In the genomic region with DNA sequence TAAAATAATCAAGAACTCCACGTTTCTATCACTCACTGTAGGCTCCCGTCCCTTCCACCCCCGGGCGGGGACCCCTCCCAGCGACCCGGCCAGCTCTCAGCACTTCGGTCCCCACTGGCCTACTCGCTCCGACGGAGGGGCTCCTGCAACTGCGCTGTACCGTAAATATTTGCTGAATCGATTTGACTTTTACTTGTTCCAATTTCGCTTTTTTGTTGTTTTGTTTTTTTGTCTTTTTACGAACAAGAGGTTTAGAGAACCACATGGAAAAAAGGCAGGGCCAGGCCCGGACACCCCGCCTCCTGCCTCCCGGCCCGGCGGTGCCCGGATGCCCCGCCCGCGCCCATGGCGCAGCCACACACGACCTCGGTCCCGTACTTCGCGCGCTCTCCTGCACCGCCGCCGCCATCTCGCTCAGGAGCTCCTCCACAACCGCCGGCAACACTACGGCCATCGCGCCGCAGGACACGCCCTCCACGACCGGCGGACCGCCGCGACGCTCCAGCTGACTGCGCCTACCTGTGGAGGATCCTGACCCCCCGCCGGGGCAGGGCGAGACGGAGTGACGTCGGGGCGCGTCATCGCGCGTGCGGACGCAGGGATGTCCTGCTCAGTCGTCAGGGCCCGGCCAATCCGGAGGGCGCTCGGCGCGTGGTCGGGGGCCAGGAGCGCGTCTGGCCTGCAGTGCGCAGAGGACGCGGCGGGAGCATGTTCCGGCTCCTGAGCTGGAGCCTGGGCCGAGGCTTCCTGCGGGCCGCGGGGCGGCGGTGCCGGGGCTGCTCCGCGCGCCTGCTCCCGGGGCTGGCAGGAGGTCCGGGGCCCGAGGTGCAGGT, we compare ENCODE assay signal across 8 cellular contexts. TPM values are rescaled to one million over a fixed set of nuclear protein-coding genes. Genes with fewer than 3 reads are reported as not detected.
A peak's percentile ranks its signal among the peaks of the same experiment; 100 is the strongest.
DNase-seq lines count a peak whose midpoint lies in the region; ATAC-seq and TF ChIP-seq lines count a peak whose summit lies in the region.

A gene with protein sequence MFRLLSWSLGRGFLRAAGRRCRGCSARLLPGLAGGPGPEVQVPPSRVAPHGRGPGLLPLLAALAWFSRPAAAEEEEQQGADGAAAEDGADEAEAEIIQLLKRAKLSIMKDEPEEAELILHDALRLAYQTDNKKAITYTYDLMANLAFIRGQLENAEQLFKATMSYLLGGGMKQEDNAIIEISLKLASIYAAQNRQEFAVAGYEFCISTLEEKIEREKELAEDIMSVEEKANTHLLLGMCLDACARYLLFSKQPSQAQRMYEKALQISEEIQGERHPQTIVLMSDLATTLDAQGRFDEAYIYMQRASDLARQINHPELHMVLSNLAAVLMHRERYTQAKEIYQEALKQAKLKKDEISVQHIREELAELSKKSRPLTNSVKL (plus strand): TSS at position 684 of the 833 bp plus-strand sequence. CDS start 25 bp downstream, at position 709.
A gene with protein sequence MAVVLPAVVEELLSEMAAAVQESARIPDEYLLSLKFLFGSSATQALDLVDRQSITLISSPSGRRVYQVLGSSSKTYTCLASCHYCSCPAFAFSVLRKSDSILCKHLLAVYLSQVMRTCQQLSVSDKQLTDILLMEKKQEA (minus strand): TSS at position 564 of the 833 bp plus-strand sequence. CDS start 110 bp downstream, at position 454.

- TF ChIP-seq CTCF in H9 (conservative IDR thresholded peaks at IDR 0.05): no peak
- TF ChIP-seq CTCF in fibroblast of pulmonary artery (IDR thresholded peaks at IDR 0.05; ENCODE audit: low read length, missing control alignments): no peak

- no peak within 1 kb of the TSS for H2BK120ac ChIP-seq in H9 (ENCODE audit: low read depth, low read length, poor library complexity, severe bottlenecking)

- H3K23ac ChIP-seq in H9 (ENCODE audit: insufficient read length, low read depth, low read length): no peak within 1 kb of the TSS

- H3K14ac ChIP-seq in H9 (ENCODE audit: insufficient read depth, low read length): peak within 1 kb of the TSS; percentile 94

- peak within 1 kb of the TSS; percentile 96 to 100 (median 99) for H3K27ac Mint-ChIP-seq in H9
- H3K27ac Mint-ChIP-seq in natural killer cell treated with Interleukin-12 subunit alpha and Interleukin-12 subunit beta and Interleukin-15 and Interleukin-18, amount 100 ng/mL, for 72 hours: peak within 1 kb of the TSS; percentile 80 to 89

- no peak within 1 kb of the TSS for H2BK20ac ChIP-seq in H9 (ENCODE audit: low read depth, low read length, poor library complexity, severe bottlenecking)

- no CpG with 5 or more reads among the region's 91 CpGs for WGBS in H9 (ENCODE audit: extremely low coverage, insufficient read length, low lambda C conversion rate)

- ATAC-seq in natural killer cell treated with Interleukin-12 subunit alpha and Interleukin-12 subunit beta and Interleukin-15 and Interleukin-18, amount 100 ng/mL, for 72 hours: peak; percentile 98

- H3K56ac ChIP-seq in H9 (ENCODE audit: insufficient read length, low read depth, low read length): no peak within 1 kb of the TSS

- peaks cover 13 to 16% of the 10 kb centered on the region in 2 experiments for H3K4me1 Mint-ChIP-seq in H9
- peaks cover 24 to 26% of the 10 kb centered on the region in 2 donors for H3K4me1 Mint-ChIP-seq in natural killer cell treated with Interleukin-12 subunit alpha and Interleukin-12 subunit beta and Interleukin-15 and Interleukin-18, amount 100 ng/mL, for 72 hours (ENCODE audit: low read depth in 2 of 2)

- no peak within 1 kb of the TSS for H4K5ac ChIP-seq in H9 (ENCODE audit: insufficient read length, low read depth, low read length)

- H2BK15ac ChIP-seq in H9 (ENCODE audit: low read depth, low read length): no peak within 1 kb of the TSS

- H3K27ac ChIP-seq in H9 (ENCODE audit: insufficient read length, low read depth, low read length): peak within 1 kb of the TSS; percentile 1

- H4K8ac ChIP-seq in H9 (replicated peaks; ENCODE audit: insufficient read length, low read depth, low read length): no peak within 1 kb of the TSS

- no peak within 1 kb of the TSS for H4K91ac ChIP-seq in H9 (ENCODE audit: insufficient read length, low read depth, low read length)

- no peaks in the 10 kb centered on the region for H3K27me3 ChIP-seq in H9 (ENCODE audit: insufficient read depth, low read length)

- in situ Hi-C loops in G401 (cut with HindIII; ENCODE audit: low sequenced_read_pairs): no loop called here

- no peak within 1 kb of the TSS for H2AK5ac ChIP-seq in H9 (ENCODE audit: insufficient read length, low read length)

- H3K79me2 ChIP-seq in H9 (ENCODE audit: insufficient read depth, low read length): peaks cover 13% of the 10 kb centered on the region; the same call in 1 of the 2 replicates

- H3K23me2 ChIP-seq in H9 (ENCODE audit: insufficient read length, low read depth, low read length, poor library complexity, severe bottlenecking): peaks cover 7% of the 10 kb centered on the region

- no peak within 1 kb of the TSS for H2AFZ ChIP-seq in H9 (ENCODE audit: low read length)

- H2BK12ac ChIP-seq in H9 (ENCODE audit: insufficient read length, low read depth, low read length): no peak within 1 kb of the TSS

- peak within 1 kb of the TSS; percentile 93 for H3K18ac ChIP-seq in H9 (ENCODE audit: insufficient read length, low read depth, low read length)

- DNase-seq in G401 (ENCODE audit: low spot score) (peak; percentile 96), H9 (peak; percentile 99), M059J (ENCODE audit: low read depth) (peak; percentile 91), fibroblast of pulmonary artery (ENCODE audit: low read depth) (peak; percentile 95)
- DNase-seq in activated effector memory CD4-positive, alpha-beta T cell treated with Interleukin-2 at 50 U/mL for 16 hours: peak; percentile 87
- DNase-seq in natural killer cell treated with Interleukin-12 subunit alpha and Interleukin-12 subunit beta and Interleukin-15 and Interleukin-18, amount 100 ng/mL, for 72 hours (ENCODE audit: low spot score): peak; percentile 97
- DNase-seq in stimulated activated naive CD4-positive, alpha-beta T cell treated with Interleukin-2 at 50 U/mL for 16 hours (lab: John Stamatoyannopoulos, UW): peak; percentile 90

- H3K4me3 ChIP-seq in fibroblast of pulmonary artery (replicated peaks; ENCODE audit: low read depth, low read length): peak within 1 kb of the TSS; percentile 74

- no peak within 1 kb of the TSS for H2BK5ac ChIP-seq in H9 (ENCODE audit: insufficient read length, low read length)

- peaks cover 36 to 43% (median 42%) of the 10 kb centered on the region in 3 experiments for H3K36me3 Mint-ChIP-seq in H9 (ENCODE audit: insufficient read depth in 1 of 3, low read depth in 3 of 3)
- peaks cover 36% of the 10 kb centered on the region for H3K36me3 Mint-ChIP-seq in natural killer cell treated with Interleukin-12 subunit alpha and Interleukin-12 subunit beta and Interleukin-15 and Interleukin-18, amount 100 ng/mL, for 72 hours

- H3K27me3 Mint-ChIP-seq in H9 (ENCODE audit: low read depth): no peaks in the 10 kb centered on the region
- H3K27me3 Mint-ChIP-seq in natural killer cell treated with Interleukin-12 subunit alpha and Interleukin-12 subunit beta and Interleukin-15 and Interleukin-18, amount 100 ng/mL, for 72 hours: no peaks in the 10 kb centered on the region

- peak within 1 kb of the TSS; percentile 96 for H3K4me3 Mint-ChIP-seq in H9
- H3K4me3 Mint-ChIP-seq in natural killer cell treated with Interleukin-12 subunit alpha and Interleukin-12 subunit beta and Interleukin-15 and Interleukin-18, amount 100 ng/mL, for 72 hours: peak within 1 kb of the TSS; percentile 95

- peaks cover 7 to 10% of the 10 kb centered on the region in 2 experiments for H3K9me3 Mint-ChIP-seq in H9
- no peaks in the 10 kb centered on the region for H3K9me3 Mint-ChIP-seq in natural killer cell treated with Interleukin-12 subunit alpha and Interleukin-12 subunit beta and Interleukin-15 and Interleukin-18, amount 100 ng/mL, for 72 hours

- no peak within 1 kb of the TSS; the same call in 1 of the 2 replicates for H3K4ac ChIP-seq in H9 (ENCODE audit: low read depth, low read length)

- no peak within 1 kb of the TSS for H3T11ph ChIP-seq in H9 (ENCODE audit: low read length)

- H3K4me2 ChIP-seq in H9 (ENCODE audit: insufficient read depth, insufficient read length, low read length): peak within 1 kb of the TSS; percentile 93

- H3K79me1 ChIP-seq in H9 (ENCODE audit: insufficient read depth, low read depth, low read length, poor library complexity, severe bottlenecking): peaks cover 8% of the 10 kb centered on the region

- peak; percentile 98 for TF ChIP-seq POLR2A in Raji (IDR thresholded peaks at IDR 0.05; ENCODE audit: insufficient read depth, low read depth, low read length)

- no peaks in the 10 kb centered on the region for H3K9me3 ChIP-seq in H9 (ENCODE audit: control insufficient read depth, low read depth, low read length)

- H4K20me1 ChIP-seq in H9 (ENCODE audit: control insufficient read depth, insufficient read depth, insufficient read length): no peaks in the 10 kb centered on the region

- peak within 1 kb of the TSS; percentile 77 for H3K9ac ChIP-seq in H9 (ENCODE audit: extremely low read depth, insufficient read length, low read length)

- 0 out of 2 replicates have a peak, but pooled peaks cover 4% of the 10 kb centered on the region for H3K4me1 ChIP-seq in H9 (ENCODE audit: insufficient read depth, low read length)

RNA-seq across cellular contexts. Expression of the first gene that starts in this region (rescaled TPM):
- 27.4 and 35.9 TPM in 2 replicates for total RNA-seq in G401 (2014; rRNA removed; shearing (Covaris generic))
- total RNA-seq in H9 (2021): 59.5 and 64.3 TPM in 2 replicates
- 20.6 and 23.7 TPM in 2 replicates for total RNA-seq in M059J (2014; rRNA removed; shearing (Covaris generic))
- 10 to 100 TPM; 26.3 to 33.3 TPM for total RNA-seq in natural killer cell treated with Interleukin-12 subunit alpha and Interleukin-12 subunit beta and Interleukin-15 and Interleukin-18, amount 100 ng/mL, for 72 hours

RNA-seq across cellular contexts. Expression of the second gene that starts in this region (rescaled TPM):
- total RNA-seq in G401 (2014; rRNA removed; shearing (Covaris generic)): 17.2 and 32.2 TPM in 2 replicates
- 35.8 and 37.8 TPM in 2 replicates for total RNA-seq in H9 (2021)
- 25.3 and 26.5 TPM in 2 replicates for total RNA-seq in M059J (2014; rRNA removed; shearing (Covaris generic))
- 10 to 100 TPM in 1 of 2 donors, 1 to 10 TPM in 1; 6.9 to 12.1 TPM for total RNA-seq in natural killer cell treated with Interleukin-12 subunit alpha and Interleukin-12 subunit beta and Interleukin-15 and Interleukin-18, amount 100 ng/mL, for 72 hours

Comparison
In these comparisons a context has a peak if more than half of its experiments do, and no peak if none do; other contexts are left out.
1. Peak in every context shown above with its lines: DNase-seq, ATAC-seq, H3K4me3 ChIP-seq and H3K27ac ChIP-seq.